In genomic region chr16:24045641-24046040, GRCh38 we compare ENCODE assay signal across 10 cellular contexts.
DNase-seq lines count a peak whose midpoint lies in the region; ATAC-seq and TF ChIP-seq lines count a peak whose summit lies in the region.
"Had no signal": no experiment of that assay in that cellular context is flagged by ENCODE, and none has a peak within 500 bp of the region (broad histone marks: within the 10 kb centered on the region; RNA-seq: fewer than 3 reads in every experiment).

No MANE protein-coding gene starts in this region.

- POLR2A ChIA-PET in PC-9 (lab: Charles Lee; ENCODE audit: unreplicated experiment), result no interaction called here

- CTCF ChIA-PET in PC-9 (lab: Charles Lee), result no interaction called here

- ATAC-seq in foreskin keratinocyte, result peak; percentile 21
- ATAC-seq in GM19455 (IDR thresholded peaks at IDR 0.05; ENCODE audit: unreplicated experiment), result no peak

- intact Hi-C loops in PC-9 (cut with micrococcal nuclease; ENCODE audit: unreplicated experiment), result no loop called here

- DNase-seq in 8988T (peak; percentile 33), H4 (ENCODE audit: low spot score) (peak; percentile 18), PC-9 (no peak), foreskin keratinocyte (peak in 1 of 2 donors; percentile 1), NCI-H128 (lab: John Stamatoyannopoulos, UW; ENCODE audit: unreplicated experiment) (no peak), AG20443 (ENCODE audit: low spot score) (no peak), GM13976 (ENCODE audit: low spot score) (no peak)
- DNase-seq: left cardiac atrium, MV-4-11 had no signal

- H3K4me3 ChIP-seq in PC-9, result no peak overlapping the region

- H3F3A ChIP-seq in PC-9 (ENCODE audit: insufficient read depth, low read depth), result no peaks in the 10 kb centered on the region

- TF ChIP-seq CTCF in PC-9 (conservative IDR thresholded peaks at IDR 0.05), result peak; percentile 22; the same call in 1 of the 2 replicates
- peak; percentile 52 for TF ChIP-seq CTCF in foreskin keratinocyte (conservative IDR thresholded peaks at IDR 0.05)
- TF ChIP-seq CTCF in GM13976 (IDR thresholded peaks at IDR 0.05; ENCODE audit: borderline replicate concordance, control extremely low read depth, extremely low read depth, insufficient read depth, missing control alignments), result no peak

- H3K4me1 ChIP-seq in PC-9 (replicated peaks; ENCODE audit: insufficient read depth) (no peaks in the 10 kb centered on the region), foreskin keratinocyte (no peaks in the 10 kb centered on the region)

- no peaks in the 10 kb centered on the region for H4K20me1 ChIP-seq in PC-9 (ENCODE audit: insufficient read depth)

- H3K9me2 ChIP-seq in PC-9 (ENCODE audit: insufficient read depth), result no peaks in the 10 kb centered on the region

- in situ Hi-C loops in GM13976 (cut with MboI; ENCODE audit: low sequenced_read_pairs, unreplicated experiment), result loop anchor here (10.0 kb wide), 2 partner anchors 199 to 459 kb away; no protein-coding TSS in a partner anchor

- no peak overlapping the region for H3K4me2 ChIP-seq in PC-9

- no peaks in the 10 kb centered on the region for H3K9me3 ChIP-seq in PC-9 (ENCODE audit: insufficient read depth, low read depth)

- BruUV-seq in PC-9 (replicated peaks; lab: Mats Ljungman, UMichigan), result no TSS peak

- H3K27ac ChIP-seq in PC-9, result no peak overlapping the region
- H3K27ac ChIP-seq in foreskin keratinocyte, result no peak overlapping the region

- no peaks in the 10 kb centered on the region for H3K36me3 ChIP-seq in PC-9 (ENCODE audit: low read depth)

- no peak overlapping the region for H2AFZ ChIP-seq in PC-9

- no peaks in the 10 kb centered on the region for H3K79me2 ChIP-seq in PC-9 (ENCODE audit: low read depth)

- peaks cover 54% of the 10 kb centered on the region for H3K27me3 ChIP-seq in PC-9 (ENCODE audit: insufficient read depth, low read depth)
- H3K27me3 ChIP-seq in foreskin keratinocyte, result no peaks in the 10 kb centered on the region

Comparison
In these comparisons a context has a peak if more than half of its experiments do, and no peak if none do; other contexts are left out.
1. DNase-seq: peak in 8988T (single experiment) and H4 (single experiment); none in PC-9 (0 of 2), NCI-H128 (single experiment), AG20443 (single experiment) and GM13976 (single experiment).